Comparison of ENCODE assay signal across 12 cellular contexts in the genomic region with DNA sequence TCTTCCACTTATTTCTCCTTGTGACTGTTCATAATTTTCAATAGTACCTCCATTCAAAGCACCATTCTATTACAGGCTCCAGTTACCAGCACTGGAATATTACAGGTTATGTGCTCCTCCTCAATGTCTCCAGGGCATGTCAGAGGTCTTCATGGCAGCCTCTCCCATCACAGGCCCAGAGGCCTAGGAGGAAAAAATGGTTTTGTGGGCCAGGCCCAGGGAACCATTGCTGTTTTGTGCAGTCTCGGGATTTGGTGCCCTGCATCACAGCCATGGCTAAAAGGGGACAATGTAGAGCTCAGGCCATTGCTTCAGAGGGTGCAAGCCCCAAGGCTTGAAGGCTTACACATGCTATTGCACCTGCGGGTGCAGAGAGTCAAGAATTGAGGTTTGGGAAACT. TPM values are rescaled to one million over a fixed set of nuclear protein-coding genes. Genes with fewer than 3 reads are reported as not detected.
"Had no signal": no experiment of that assay in that cellular context is flagged by ENCODE, and none has a peak within 500 bp of the region (broad histone marks: within the 10 kb centered on the region; RNA-seq: fewer than 3 reads in every experiment).

No MANE protein-coding gene starts in this region.

- FAIRE-seq: H1, H54 had no signal

- H3K4me3 ChIP-seq: GM23248, GM23338, HAP-1 had no signal

- H3K4me2 ChIP-seq: GM23338 had no signal

- H3K36me3 ChIP-seq: HAP-1 had no signal

- H3K9ac ChIP-seq: GM23248 had no signal

- H3K4me1 ChIP-seq: HAP-1 had no signal

- H3K27ac ChIP-seq: GM23248 had no signal

- DNase-seq: GM23248, GOT3, H7, H9, HCEC 1CT, HFFc6 had no signal

- ATAC-seq: GM23338, HCT116 had no signal

- H2AFZ ChIP-seq: GM23248, GM23338 had no signal

RNA-seq across cellular contexts. Expression of a gene that starts 7.2 kb away (rescaled TPM):
- total RNA-seq: GM23248, HFFc6 had no signal
- polyA plus RNA-seq: GM23248 had no signal

RNA-seq across cellular contexts. Expression of a gene that starts 55.2 kb away (rescaled TPM):
- total RNA-seq: GM23248, H4, H7, H9, HFFc6 had no signal
- polyA plus RNA-seq: GM23248 had no signal
